8 cellular contexts compared by ENCODE assay signal in the genomic region with DNA sequence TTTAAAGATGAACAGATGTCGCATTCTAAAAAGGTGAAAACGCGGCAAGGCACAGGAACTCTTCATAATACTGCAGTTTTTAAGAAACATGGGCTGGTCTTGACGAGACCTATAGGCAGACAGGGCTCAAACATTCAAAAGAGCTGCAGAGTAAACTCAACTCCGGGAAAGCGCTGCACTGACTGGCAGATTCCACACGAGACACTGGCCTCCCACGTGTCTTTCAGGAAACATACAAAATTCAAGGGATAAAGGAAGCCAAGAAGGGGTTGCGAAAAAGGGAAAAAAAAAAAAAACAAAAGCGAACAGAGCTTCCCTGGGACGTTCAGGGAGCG. TPM values are rescaled to one million over a fixed set of nuclear protein-coding genes. Genes with fewer than 3 reads are reported as not detected.
A peak's percentile ranks its signal among the peaks of the same experiment; 100 is the strongest.
DNase-seq lines count a peak whose midpoint lies in the region; ATAC-seq and TF ChIP-seq lines count a peak whose summit lies in the region.

No MANE protein-coding gene starts in this region.

- H3K27me3 Mint-ChIP-seq in activated B cell treated with CpG ODN at 0.5 μM for 24 hours: no peaks in the 10 kb centered on the region
- H3K27me3 Mint-ChIP-seq in endodermal cell (ENCODE audit: insufficient read depth): no peaks in the 10 kb centered on the region

- H3K23ac ChIP-seq in mesendoderm (ENCODE audit: low read length): no peak overlapping the region

- H3K56ac ChIP-seq in mesendoderm (ENCODE audit: low read length): peak overlapping the region; percentile 97

- DNase-seq in AG08396 (ENCODE audit: low spot score) (peak; percentile 76), NCI-H2196 (lab: John Stamatoyannopoulos, UW; ENCODE audit: unreplicated experiment) (peak; percentile 57), activated B cell treated with CpG ODN at 0.5 μM for 24 hours (no peak), endodermal cell (no peak), mesendoderm (peak; percentile 76)

- CTCF ChIA-PET in activated B cell treated with CpG ODN at 0.5 μM for 24 hours (lab: Charles Lee): interaction anchor here (0.7 to 3.2 kb wide), 11 partner anchors 12 to 212 kb away, joined by 3 to 30 read pairs (median 7); no protein-coding TSS in a partner anchor

- H3K4me1 ChIP-seq in endodermal cell (ENCODE audit: control insufficient read depth, insufficient read depth, low read length) (peaks cover 3% of the 10 kb centered on the region), mesendoderm (ENCODE audit: control insufficient read depth, low read depth, low read length) (peaks cover 2% of the 10 kb centered on the region), thymus (ENCODE audit: control insufficient read depth, insufficient read depth, low read length) (peaks cover 4% of the 10 kb centered on the region)

- H2BK5ac ChIP-seq in mesendoderm (ENCODE audit: low read length): no peak overlapping the region

- H3K27ac Mint-ChIP-seq in activated B cell treated with CpG ODN at 0.5 μM for 24 hours (peak overlapping the region; percentile 98), endodermal cell (peak overlapping the region; percentile 99)

- H3K27ac ChIP-seq in endodermal cell (ENCODE audit: low read depth, low read length): peak overlapping the region; percentile 92
- peak overlapping the region; percentile 71 for H3K27ac ChIP-seq in mesendoderm (ENCODE audit: low read depth, low read length)
- H3K27ac ChIP-seq in thymus (ENCODE audit: low read depth): peak overlapping the region; percentile 99

- peak overlapping the region; percentile 66 for H3K4ac ChIP-seq in mesendoderm (ENCODE audit: low read depth, low read length)

- H2BK120ac ChIP-seq in mesendoderm (ENCODE audit: low read depth, low read length): no peak overlapping the region

- peaks cover 32% of the 10 kb centered on the region for H3K79me2 ChIP-seq in mesendoderm (ENCODE audit: control insufficient read depth, insufficient read depth, low read length)

- H2AK5ac ChIP-seq in mesendoderm (ENCODE audit: low read length): no peak overlapping the region

- H4K8ac ChIP-seq in mesendoderm (ENCODE audit: low read depth, low read length): no peak overlapping the region

- ATAC-seq in GM18505 (IDR thresholded peaks at IDR 0.05; ENCODE audit: unreplicated experiment) (peak; percentile 21), HG03045 (IDR thresholded peaks at IDR 0.05; ENCODE audit: unreplicated experiment) (peak; percentile 25), activated B cell treated with CpG ODN at 0.5 μM for 24 hours (ENCODE audit: low read depth) (peak; percentile 47)

- peaks cover 23% of the 10 kb centered on the region for H3K36me3 ChIP-seq in endodermal cell (ENCODE audit: control insufficient read depth, insufficient read depth, low read length)
- H3K36me3 ChIP-seq in mesendoderm (ENCODE audit: control insufficient read depth, insufficient read depth, low read length): no peaks in the 10 kb centered on the region
- peaks cover 6% of the 10 kb centered on the region for H3K36me3 ChIP-seq in thymus (ENCODE audit: control insufficient read depth, insufficient read depth)

- H3K9me3 Mint-ChIP-seq in activated B cell treated with CpG ODN at 0.5 μM for 24 hours (no peaks in the 10 kb centered on the region), endodermal cell (no peaks in the 10 kb centered on the region)

- H3K9ac ChIP-seq in endodermal cell (ENCODE audit: extremely low read depth, low read length, poor library complexity, severe bottlenecking) (peak overlapping the region; percentile 78), mesendoderm (ENCODE audit: low read length) (peak overlapping the region; percentile 94)

- no peak overlapping the region for H2BK15ac ChIP-seq in mesendoderm (replicated peaks; ENCODE audit: low read depth)

- peaks cover 44% of the 10 kb centered on the region for H3K36me3 Mint-ChIP-seq in activated B cell treated with CpG ODN at 0.5 μM for 24 hours (ENCODE audit: low read depth)
- H3K36me3 Mint-ChIP-seq in endodermal cell (ENCODE audit: low read depth): peaks cover 14% of the 10 kb centered on the region

- H3K4me2 ChIP-seq in mesendoderm (ENCODE audit: low read length): peak overlapping the region; percentile 74

- WGBS in endodermal cell (ENCODE audit: insufficient coverage in 1 of 2, insufficient read length in 1 of 2), 2 experiments: 15 to 22% methylated on average over 8 to 12 of the region's 12 CpGs
- WGBS in mesendoderm (ENCODE audit: extremely low coverage, insufficient coverage, low lambda C conversion rate): no CpG with 5 or more reads among the region's 12 CpGs
- WGBS in thymus: 2% methylated on average over 12 of the region's 12 CpGs

- intact Hi-C loops in activated B cell treated with CpG ODN at 0.5 μM for 24 hours (cut with micrococcal nuclease): loop anchor here (1.0 to 2.0 kb wide), 10 partner anchors 12 to 213 kb away; no protein-coding TSS in a partner anchor

- POLR2A ChIA-PET in activated B cell treated with CpG ODN at 0.5 μM for 24 hours (lab: Charles Lee): interaction anchor here (0.5 to 3.9 kb wide), 49 partner anchors 10 to 640 kb away, joined by 3 to 143 read pairs (median 9); partner anchors contain the start of genes CDKL1, DNAAF2, KLHDC2 and MAP4K5

- H3K27me3 ChIP-seq in endodermal cell (ENCODE audit: control insufficient read depth, insufficient read depth, low read length, poor library complexity, severe bottlenecking) (no peaks in the 10 kb centered on the region), mesendoderm (ENCODE audit: insufficient read depth, low read length, poor library complexity) (no peaks in the 10 kb centered on the region), thymus (ENCODE audit: control insufficient read depth, insufficient read depth) (no peaks in the 10 kb centered on the region)

- peak overlapping the region; percentile 96 for H3K4me3 Mint-ChIP-seq in activated B cell treated with CpG ODN at 0.5 μM for 24 hours
- H3K4me3 Mint-ChIP-seq in endodermal cell: peak overlapping the region; percentile 96

- H3K18ac ChIP-seq in mesendoderm (ENCODE audit: low read length): no peak overlapping the region

- TF ChIP-seq POLR2A in GM18505 (IDR thresholded peaks at IDR 0.05; ENCODE audit: borderline replicate concordance, extremely low read depth, insufficient read depth, insufficient read length): no peak

- H4K5ac ChIP-seq in mesendoderm (ENCODE audit: low read length): no peak overlapping the region

- TF ChIP-seq CTCF in activated B cell treated with CpG ODN at 0.5 μM for 24 hours (IDR thresholded peaks at IDR 0.05) (no peak), endodermal cell (conservative IDR thresholded peaks at IDR 0.05) (no peak)

- H3K9me3 ChIP-seq in endodermal cell (ENCODE audit: control insufficient read depth, low read length): no peaks in the 10 kb centered on the region
- no peaks in the 10 kb centered on the region for H3K9me3 ChIP-seq in thymus (ENCODE audit: control insufficient read depth)

- no peaks in the 10 kb centered on the region for H3K79me1 ChIP-seq in mesendoderm (ENCODE audit: low read length)

- H3K4me1 Mint-ChIP-seq in activated B cell treated with CpG ODN at 0.5 μM for 24 hours: peaks cover 36% of the 10 kb centered on the region
- H3K4me1 Mint-ChIP-seq in endodermal cell: peaks cover 28% of the 10 kb centered on the region

- H3K4me3 ChIP-seq in endodermal cell (ENCODE audit: low read length): peak overlapping the region; percentile 97
- peak overlapping the region; percentile 71 for H3K4me3 ChIP-seq in mesendoderm (ENCODE audit: low read length)
- peak overlapping the region; percentile 85 for H3K4me3 ChIP-seq in thymus (ENCODE audit: low read length)

RNA-seq across cellular contexts. Expression of gene ARF6, which starts 0.6 kb away (rescaled TPM):
- 136 and 142 TPM in 2 replicates for total RNA-seq in activated B cell treated with CpG ODN at 0.5 μM for 24 hours
- 10 to 100 TPM; 45.2 to 46.7 TPM for total RNA-seq in endodermal cell
- polyA plus RNA-seq in endodermal cell (2013, experiment 1 of 2): 33.8 TPM
- 35.7 TPM for polyA plus RNA-seq in endodermal cell (2013, experiment 2 of 2)
- polyA plus RNA-seq in mesendoderm (2013, experiment 1 of 2): 42.5 TPM
- 41.9 TPM for polyA plus RNA-seq in mesendoderm (2013, experiment 2 of 2)
- 72.0 TPM for polyA plus RNA-seq in thymus

RNA-seq across cellular contexts. Expression of gene NEMF, which starts 39.7 kb away (rescaled TPM):
- 99.1 and 110 TPM in 2 replicates for total RNA-seq in activated B cell treated with CpG ODN at 0.5 μM for 24 hours
- 10 to 100 TPM; 75.1 to 82.6 TPM for total RNA-seq in endodermal cell
- 55.0 TPM for polyA plus RNA-seq in endodermal cell (2013, experiment 1 of 2)
- polyA plus RNA-seq in endodermal cell (2013, experiment 2 of 2): 53.5 TPM
- 54.8 TPM for polyA plus RNA-seq in mesendoderm (2013, experiment 1 of 2)
- polyA plus RNA-seq in mesendoderm (2013, experiment 2 of 2): 55.7 TPM
- 58.1 TPM for polyA plus RNA-seq in thymus

Comparison
In these comparisons a context has a peak if more than half of its experiments do, and no peak if none do; other contexts are left out.
1. DNase-seq: peak in AG08396 (single experiment), NCI-H2196 (single experiment) and mesendoderm (single experiment); none in activated B cell treated with CpG ODN at 0.5 μM for 24 hours (single experiment) and endodermal cell (single experiment).
2. Peak in every context shown above with its lines, with median percentiles within 50 percentile points of each other: ATAC-seq, H3K27ac ChIP-seq and H3K4me3 ChIP-seq.